Comparison of ENCODE assay signal across 28 cellular contexts in the genomic region with DNA sequence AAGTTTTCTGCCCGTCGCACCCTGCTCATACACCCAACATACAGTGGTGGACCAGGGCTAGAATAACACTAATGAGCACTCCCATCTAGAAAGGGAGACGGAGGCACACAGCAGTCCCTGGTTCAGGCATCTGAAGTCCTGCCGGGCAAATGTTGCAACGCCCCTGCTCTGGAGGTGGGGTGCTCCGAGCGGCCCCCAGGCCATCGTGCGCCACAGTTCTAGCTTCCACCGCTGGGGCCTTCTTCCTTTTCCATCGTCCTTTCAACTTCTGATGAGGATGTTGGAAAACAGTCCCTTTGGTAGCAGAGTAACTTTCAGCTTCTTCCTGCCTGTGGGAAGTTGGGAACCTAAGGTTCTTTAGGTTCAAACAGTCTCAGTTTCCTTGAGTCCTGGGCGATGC.
"Had no signal": no experiment of that assay in that cellular context is flagged by ENCODE, and none has a peak within 500 bp of the region (broad histone marks: within the 10 kb centered on the region; RNA-seq: fewer than 3 reads in every experiment).

No MANE protein-coding gene starts in this region.

- H3K9me3 ChIP-seq: MG63 had no signal

- ATAC-seq: activated T-helper 17 cell treated with anti-CD3 and anti-CD28 coated beads, Interleukin-2, amount 50 U/mL, for 72 hours; Panc1; Right ventricle myocardium inferior; T-cell had no signal

- H3K27me3 ChIP-seq: MG63 had no signal

- FAIRE-seq: astrocyte, TTC549 had no signal

- H3K27ac ChIP-seq: SK-N-MC had no signal

- DNase-seq: activated CD4-positive, CD25-positive, alpha-beta regulatory T cell; activated gamma-delta T cell; activated naive CD4-positive, alpha-beta T cell treated with anti-CD3 and anti-CD28 coated beads for 36 hours; activated T-cell treated with anti-CD3 and anti-CD28 coated beads for 4 hours; amygdala; MG63; MV-4-11; NCI-H1092 treated with DMSO at 0.1 percent for 48 hours; NCI-H1417 treated with DMSO at 0.1 percent for 48 hours; NCI-H1694 treated with DMSO at 0.1 percent for 48 hours; NCI-H2029 treated with DMSO at 0.1 percent for 48 hours; NCI-H345; NCI-H510A; NCI-H526 treated with DMSO at 0.1 percent for 48 hours; NK-92 treated with Interleukin-12 subunit alpha and Interleukin-12 subunit beta, amount 100 ng/mL, for 24 hours; OCI-M1; RPMI8226; T-cell; T-helper 2 cell; T1000 had no signal

- H3K4me3 Mint-ChIP-seq: activated naive CD4-positive, alpha-beta T cell treated with anti-CD3 and anti-CD28 coated beads for 36 hours; activated naive CD8-positive, alpha-beta T cell; activated T-helper 17 cell treated with anti-CD3 and anti-CD28 coated beads, Interleukin-2, amount 50 U/mL, for 72 hours; brain; T-cell had no signal

- H3K36me3 ChIP-seq: MG63 had no signal

- H3K4me3 ChIP-seq: MG63, SK-N-MC had no signal

- H3K27ac Mint-ChIP-seq: activated naive CD4-positive, alpha-beta T cell treated with anti-CD3 and anti-CD28 coated beads for 36 hours; activated naive CD8-positive, alpha-beta T cell; activated T-helper 17 cell treated with anti-CD3 and anti-CD28 coated beads, Interleukin-2, amount 50 U/mL, for 72 hours; T-cell had no signal

- H3K9me3 Mint-ChIP-seq: activated naive CD4-positive, alpha-beta T cell treated with anti-CD3 and anti-CD28 coated beads for 36 hours; activated T-helper 17 cell treated with anti-CD3 and anti-CD28 coated beads, Interleukin-2, amount 50 U/mL, for 72 hours; T-cell had no signal

- H3K27me3 Mint-ChIP-seq: activated naive CD8-positive, alpha-beta T cell; brain; T-cell had no signal

- H3K4me1 Mint-ChIP-seq: activated T-helper 17 cell treated with anti-CD3 and anti-CD28 coated beads, Interleukin-2, amount 50 U/mL, for 72 hours; brain; T-cell had no signal

- H3K36me3 Mint-ChIP-seq: activated naive CD8-positive, alpha-beta T cell; T-cell had no signal
